3 cellular contexts compared by ENCODE assay signal in genomic region chr4:87917911-87918310, GRCh38. TPM values are rescaled to one million over a fixed set of nuclear protein-coding genes. Genes with fewer than 3 reads are reported as not detected.
"Had no signal": no experiment of that assay in that cellular context is flagged by ENCODE, and none has a peak within 500 bp of the region (broad histone marks: within the 10 kb centered on the region; RNA-seq: fewer than 3 reads in every experiment).

No MANE protein-coding gene starts in this region.

RNA-seq across cellular contexts. Expression of gene SPP1, which starts 57.6 kb away (rescaled TPM):
- total RNA-seq: activated B cell treated with CpG ODN at 0.5 μM for 24 hours; activated CD8-positive, alpha-beta T cell treated with anti-CD3 and anti-CD28 coated beads for 36 hours; endothelial cell of umbilical vein had no signal
- polyA plus RNA-seq: endothelial cell of umbilical vein had no signal
